Comparison of ENCODE assay signal across 18 cellular contexts in genomic region chr1:234882898-234883297, GRCh38.
A peak's percentile ranks its signal among the peaks of the same experiment; 100 is the strongest.
DNase-seq lines count a peak whose midpoint lies in the region; ATAC-seq and TF ChIP-seq lines count a peak whose summit lies in the region.
"Had no signal": no experiment of that assay in that cellular context is flagged by ENCODE, and none has a peak within 500 bp of the region (broad histone marks: within the 10 kb centered on the region; RNA-seq: fewer than 3 reads in every experiment).

No MANE protein-coding gene starts in this region.

- H3K27ac ChIP-seq in KOPT-K1 (ENCODE audit: low read depth, low read length, poor library complexity, severe bottlenecking): peak overlapping the region; percentile 10

- H3K9me3 ChIP-seq in KOPT-K1 (ENCODE audit: insufficient read depth, low read length, poor library complexity, severe bottlenecking): no peaks in the 10 kb centered on the region

- POLR2A ChIA-PET in HEK293T (lab: Yijun Ruan, JAX): no interaction called here

- CTCF ChIA-PET in HEK293T (lab: Yijun Ruan, JAX): no interaction called here

- H3K36me3 Mint-ChIP-seq in dendritic cell treated with granulocyte-macrophage colony-stimulating factor and Interleukin-4, amounts not matched to agents 40 ng/mL and 50 ng/mL, for 4 days (ENCODE audit: low read depth): peaks cover 6% of the 10 kb centered on the region

- DNase-seq in HEK293T (ENCODE audit: extremely low spot score) (no peak), sciatic nerve (ENCODE audit: low spot score) (peak; percentile 13), superior temporal gyrus (ENCODE audit: extremely low spot score) (no peak), glomerular visceral epithelial cell (ENCODE audit: extremely low spot score) (no peak)
- DNase-seq: Calu3; CD4-positive, alpha-beta T cell; DMS53; NCI-H1105 treated with DMSO at 0.1 percent for 48 hours; NCI-H1694 treated with DMSO at 0.1 percent for 48 hours; NCI-H2107; NCI-H2227 treated with DMSO at 0.1 percent for 48 hours; NCI-H524 treated with DMSO at 0.1 percent for 48 hours; SHP77 treated with DMSO at 0.1 percent for 48 hours had no signal

- H3K27ac Mint-ChIP-seq in dendritic cell treated with granulocyte-macrophage colony-stimulating factor and Interleukin-4, amounts not matched to agents 40 ng/mL and 50 ng/mL, for 4 days: peak overlapping the region; percentile 76
- H3K27ac Mint-ChIP-seq: CD4-positive, alpha-beta T cell had no signal

- H3K9me3 Mint-ChIP-seq in dendritic cell treated with granulocyte-macrophage colony-stimulating factor and Interleukin-4, amounts not matched to agents 40 ng/mL and 50 ng/mL, for 4 days: peaks cover 8% of the 10 kb centered on the region

- H3K4me1 Mint-ChIP-seq in dendritic cell treated with granulocyte-macrophage colony-stimulating factor and Interleukin-4, amounts not matched to agents 40 ng/mL and 50 ng/mL, for 4 days (ENCODE audit: low read depth): peaks cover 98% of the 10 kb centered on the region

- intact Hi-C loops in dendritic cell treated with granulocyte-macrophage colony-stimulating factor and Interleukin-4, amounts not matched to agents 40 ng/mL and 50 ng/mL, for 4 days (cut with micrococcal nuclease): loop anchor here (5.0 kb wide), 1 partner anchor 34 kb away; no protein-coding TSS in a partner anchor
- intact Hi-C loops in sciatic nerve (cut with DNase I): no loop called here

- H3K27me3 Mint-ChIP-seq in dendritic cell treated with granulocyte-macrophage colony-stimulating factor and Interleukin-4, amounts not matched to agents 40 ng/mL and 50 ng/mL, for 4 days: no peaks in the 10 kb centered on the region
- H3K27me3 Mint-ChIP-seq: CD4-positive, alpha-beta T cell had no signal

- ATAC-seq in sciatic nerve (no peak), HG02759 (IDR thresholded peaks at IDR 0.05; ENCODE audit: unreplicated experiment) (no peak)
- ATAC-seq: HCT116, SK-N-SH treated with all-trans-retinoic acid at 6 μM for 48 hours had no signal

- no peaks in the 10 kb centered on the region for H3K36me3 ChIP-seq in KOPT-K1 (ENCODE audit: insufficient read depth, low read length)

- no peak overlapping the region for H3K4me3 Mint-ChIP-seq in dendritic cell treated with granulocyte-macrophage colony-stimulating factor and Interleukin-4, amounts not matched to agents 40 ng/mL and 50 ng/mL, for 4 days
- H3K4me3 Mint-ChIP-seq: CD4-positive, alpha-beta T cell had no signal

TF ChIP-seq in HEK293T, 16 proteins besides CTCF, POLR2A, EP300 and RAD21:
- no peak for TF ChIP-seq CTBP1 (IDR thresholded peaks at IDR 0.05; ENCODE audit: borderline replicate concordance)
- TF ChIP-seq FOXM1 (IDR thresholded peaks at IDR 0.05; ENCODE audit: borderline replicate concordance): no peak
- peak; percentile 27; the same call in 1 of the 2 replicates for TF ChIP-seq PKNOX1 (IDR thresholded peaks at IDR 0.05)
- TF ChIP-seq L3MBTL2 (conservative IDR thresholded peaks at IDR 0.05): no peak
TF ChIP-seq in HEK293T: peak in this region for 1.
